In genomic region chr13:20232556-20233277, GRCh38 we compare ENCODE assay signal across 9 cellular contexts. TPM values are rescaled to one million over a fixed set of nuclear protein-coding genes. Genes with fewer than 3 reads are reported as not detected.
DNase-seq lines count a peak whose midpoint lies in the region; ATAC-seq and TF ChIP-seq lines count a peak whose summit lies in the region.
"Had no signal": no experiment of that assay in that cellular context is flagged by ENCODE, and none has a peak within 500 bp of the region (broad histone marks: within the 10 kb centered on the region; RNA-seq: fewer than 3 reads in every experiment).

No MANE protein-coding gene starts in this region.

- no peak for TF ChIP-seq POLR2A in breast epithelium (IDR thresholded peaks at IDR 0.05)

- POLR2A ChIA-PET in MCF 10A (lab: Yijun Ruan, JAX): no interaction called here

- intact Hi-C loops in breast epithelium (cut with DNase I; ENCODE audit: low total_unique reads) (no loop called here), MCF 10A (cut with micrococcal nuclease) (no loop called here), lower lobe of right lung (cut with DNase I) (no loop called here)
- intact Hi-C loops in activated T-helper 1 cell treated with anti-CD3 and anti-CD28 coated beads, Interleukin-12 subunit alpha, Interleukin-12 subunit beta, Interleukin-2, Interleukin-4 antibody, amounts not matched to agents 30 ng/mL and 10 ng/mL and 1 ng/mL, durations not matched to agents 14 hours and 24 hours and 36 hours (cut with micrococcal nuclease): no loop called here

- peak in 1 of 2 donors; percentile 27 for ATAC-seq in lower lobe of right lung
- ATAC-seq in GM19395 (IDR thresholded peaks at IDR 0.05; ENCODE audit: unreplicated experiment): no peak

- no peaks in the 10 kb centered on the region for H3K27me3 Mint-ChIP-seq in MCF 10A (ENCODE audit: insufficient read depth, unreplicated experiment)
- H3K27me3 Mint-ChIP-seq in type B pancreatic cell: peaks cover 59% of the 10 kb centered on the region
- peaks cover 50% of the 10 kb centered on the region for H3K27me3 Mint-ChIP-seq in activated T-helper 1 cell treated with anti-CD3 and anti-CD28 coated beads, Interleukin-12 subunit alpha, Interleukin-12 subunit beta, Interleukin-2, Interleukin-4 antibody, amounts not matched to agents 30 ng/mL and 10 ng/mL and 1 ng/mL, durations not matched to agents 14 hours and 24 hours and 36 hours (ENCODE audit: insufficient read depth)

- H3K9me3 Mint-ChIP-seq in MCF 10A (ENCODE audit: unreplicated experiment): no peaks in the 10 kb centered on the region
- H3K9me3 Mint-ChIP-seq in type B pancreatic cell: no peaks in the 10 kb centered on the region
- no peaks in the 10 kb centered on the region for H3K9me3 Mint-ChIP-seq in activated T-helper 1 cell treated with anti-CD3 and anti-CD28 coated beads, Interleukin-12 subunit alpha, Interleukin-12 subunit beta, Interleukin-2, Interleukin-4 antibody, amounts not matched to agents 30 ng/mL and 10 ng/mL and 1 ng/mL, durations not matched to agents 14 hours and 24 hours and 36 hours

- H3K4me3 ChIP-seq in breast epithelium (peak overlapping the region in 2 of 3 donors; percentile 35 to 64), astrocyte of the cerebellum (ENCODE audit: low read depth, low read length) (peak overlapping the region; percentile 12), lower lobe of right lung (peak overlapping the region; percentile 43)

- H3K36me3 ChIP-seq in breast epithelium (no peaks in the 10 kb centered on the region), lower lobe of right lung (no peaks in the 10 kb centered on the region)

- in situ Hi-C loops in astrocyte of the cerebellum (cut with HindIII; ENCODE audit: low sequenced_read_pairs): no loop called here

- BruUV-seq in MCF 10A (replicated peaks; lab: Mats Ljungman, UMichigan): no TSS peak

- no peak overlapping the region for H3K27ac ChIP-seq in breast epithelium
- no peak overlapping the region for H3K27ac ChIP-seq in lower lobe of right lung

- no peak overlapping the region for H3K27ac Mint-ChIP-seq in MCF 10A (ENCODE audit: low read depth, unreplicated experiment)
- H3K27ac Mint-ChIP-seq in type B pancreatic cell: no peak overlapping the region
- H3K27ac Mint-ChIP-seq in activated T-helper 1 cell treated with anti-CD3 and anti-CD28 coated beads, Interleukin-12 subunit alpha, Interleukin-12 subunit beta, Interleukin-2, Interleukin-4 antibody, amounts not matched to agents 30 ng/mL and 10 ng/mL and 1 ng/mL, durations not matched to agents 14 hours and 24 hours and 36 hours: no peak overlapping the region

- H3K4me3 Mint-ChIP-seq in MCF 10A (ENCODE audit: unreplicated experiment) (no peak overlapping the region), type B pancreatic cell (peak overlapping the region; percentile 34)
- H3K4me3 Mint-ChIP-seq in activated T-helper 1 cell treated with anti-CD3 and anti-CD28 coated beads, Interleukin-12 subunit alpha, Interleukin-12 subunit beta, Interleukin-2, Interleukin-4 antibody, amounts not matched to agents 30 ng/mL and 10 ng/mL and 1 ng/mL, durations not matched to agents 14 hours and 24 hours and 36 hours: no peak overlapping the region

- H3K4me1 ChIP-seq in breast epithelium: no peaks in the 10 kb centered on the region
- peaks cover 5% of the 10 kb centered on the region for H3K4me1 ChIP-seq in lower lobe of right lung

- no peaks in the 10 kb centered on the region for H3K36me3 Mint-ChIP-seq in MCF 10A (ENCODE audit: insufficient read depth, unreplicated experiment)
- H3K36me3 Mint-ChIP-seq in type B pancreatic cell: no peaks in the 10 kb centered on the region
- H3K36me3 Mint-ChIP-seq in activated T-helper 1 cell treated with anti-CD3 and anti-CD28 coated beads, Interleukin-12 subunit alpha, Interleukin-12 subunit beta, Interleukin-2, Interleukin-4 antibody, amounts not matched to agents 30 ng/mL and 10 ng/mL and 1 ng/mL, durations not matched to agents 14 hours and 24 hours and 36 hours (ENCODE audit: low read depth): peaks cover 5% of the 10 kb centered on the region

- no peaks in the 10 kb centered on the region for H3K4me1 Mint-ChIP-seq in MCF 10A (ENCODE audit: insufficient read depth, unreplicated experiment)
- no peaks in the 10 kb centered on the region for H3K4me1 Mint-ChIP-seq in type B pancreatic cell (ENCODE audit: unreplicated experiment)
- peaks cover 7% of the 10 kb centered on the region for H3K4me1 Mint-ChIP-seq in activated T-helper 1 cell treated with anti-CD3 and anti-CD28 coated beads, Interleukin-12 subunit alpha, Interleukin-12 subunit beta, Interleukin-2, Interleukin-4 antibody, amounts not matched to agents 30 ng/mL and 10 ng/mL and 1 ng/mL, durations not matched to agents 14 hours and 24 hours and 36 hours (ENCODE audit: low read depth)

- CTCF ChIA-PET in MCF 10A (lab: Yijun Ruan, JAX): interaction anchor here (0.6 kb wide), 3 partner anchors 30 to 280 kb away, joined by 3 to 4 read pairs (median 3); no protein-coding TSS in a partner anchor

- H3K9me3 ChIP-seq in breast epithelium (no peaks in the 10 kb centered on the region), lower lobe of right lung (no peaks in the 10 kb centered on the region)

- no peak for TF ChIP-seq CTCF in breast epithelium (IDR thresholded peaks at IDR 0.05)
- TF ChIP-seq CTCF in MCF 10A (IDR thresholded peaks at IDR 0.05; ENCODE audit: unreplicated experiment): no peak
- no peak for TF ChIP-seq CTCF in astrocyte of the cerebellum (IDR thresholded peaks at IDR 0.05; ENCODE audit: low read depth, low read length, missing control alignments)
- TF ChIP-seq CTCF in lower lobe of right lung (IDR thresholded peaks at IDR 0.05): no peak
- no peak for TF ChIP-seq CTCF in type B pancreatic cell (conservative IDR thresholded peaks at IDR 0.05)

- DNase-seq in breast epithelium (ENCODE audit: low spot score in 2 of 2): no peak
- DNase-seq in MCF 10A (ENCODE audit: unreplicated experiment): no peak
- no peak for DNase-seq in astrocyte of the cerebellum (ENCODE audit: low read depth)
- no peak for DNase-seq in lower lobe of right lung
- no peak for DNase-seq in type B pancreatic cell (ENCODE audit: extremely low spot score, unreplicated experiment)
- DNase-seq in activated T-helper 1 cell treated with anti-CD3 and anti-CD28 coated beads, Interleukin-12 subunit alpha, Interleukin-12 subunit beta, Interleukin-2, Interleukin-4 antibody, amounts not matched to agents 30 ng/mL and 10 ng/mL and 1 ng/mL, durations not matched to agents 14 hours and 24 hours and 36 hours (ENCODE audit: low spot score): no peak
- no peak for DNase-seq in OCI-M2 (lab: John Stamatoyannopoulos, UW; ENCODE audit: unreplicated experiment)
- DNase-seq: kidney glomerular epithelial cell had no signal

- H3K27me3 ChIP-seq in breast epithelium (peaks cover 5 to 31% of the 10 kb centered on the region in 2 donors), lower lobe of right lung (ENCODE audit: low read depth) (peaks cover 38% of the 10 kb centered on the region)

RNA-seq across cellular contexts. Expression of gene GJB6, which starts 0.6 kb away (rescaled TPM):
- total RNA-seq in breast epithelium (not detected), MCF 10A (2022) (not detected in 2 replicates), lower lobe of right lung (not detected), type B pancreatic cell (ENCODE audit: low replicate concordance) (7.7 and 14.8 TPM in 2 replicates)
- 0.76 and 0.99 TPM in 2 replicates for total RNA-seq in activated T-helper 1 cell treated with anti-CD3 and anti-CD28 coated beads, Interleukin-12 subunit alpha, Interleukin-12 subunit beta, Interleukin-2, Interleukin-4 antibody, amounts not matched to agents 30 ng/mL and 10 ng/mL and 1 ng/mL, durations not matched to agents 14 hours and 24 hours and 36 hours

RNA-seq across cellular contexts. Expression of gene GJB2, which starts 40.0 kb away (rescaled TPM):
- total RNA-seq in breast epithelium: under 1 TPM in 2 of 3 donors, not detected in 1; 0.66 to 0.88 TPM
- 12.9 and 15.5 TPM in 2 replicates for total RNA-seq in MCF 10A (2022)
- total RNA-seq in lower lobe of right lung: 0.77 TPM
- total RNA-seq in type B pancreatic cell (ENCODE audit: low replicate concordance): 14.3 and 17.0 TPM in 2 replicates
- 2.9 TPM in 2 replicates for total RNA-seq in activated T-helper 1 cell treated with anti-CD3 and anti-CD28 coated beads, Interleukin-12 subunit alpha, Interleukin-12 subunit beta, Interleukin-2, Interleukin-4 antibody, amounts not matched to agents 30 ng/mL and 10 ng/mL and 1 ng/mL, durations not matched to agents 14 hours and 24 hours and 36 hours
